Comparison of ENCODE assay signal across 8 cellular contexts in the genomic region with DNA sequence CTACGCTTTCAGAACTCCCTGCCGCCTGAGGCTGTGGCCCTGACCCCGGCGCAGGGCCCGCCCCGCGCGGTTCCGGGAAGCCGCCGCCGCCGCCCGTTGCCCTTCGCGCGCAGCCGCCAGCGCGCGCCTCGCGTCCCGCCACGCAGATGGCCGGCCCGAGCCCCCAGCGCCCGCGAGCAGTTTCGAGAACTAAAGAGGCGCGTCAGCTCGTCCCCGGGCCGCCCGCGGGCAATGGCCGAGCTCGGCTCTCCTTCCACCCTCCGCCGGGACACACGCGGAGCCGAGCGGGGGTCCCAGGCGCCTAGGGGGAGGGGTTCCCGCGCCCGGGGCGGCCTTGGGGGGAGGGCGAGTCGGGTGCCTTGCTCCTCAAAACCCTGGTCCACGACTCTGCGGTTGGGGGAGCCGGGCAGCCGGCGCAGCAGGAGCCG. TPM values are rescaled to one million over a fixed set of nuclear protein-coding genes. Genes with fewer than 3 reads are reported as not detected.
DNase-seq lines count a peak whose midpoint lies in the region; ATAC-seq and TF ChIP-seq lines count a peak whose summit lies in the region.

No MANE protein-coding gene starts in this region.

- ATAC-seq in GM21723 (IDR thresholded peaks at IDR 0.05; ENCODE audit: unreplicated experiment): peak; percentile 17
- peak; percentile 34 to 41 for ATAC-seq in natural killer cell treated with Interleukin-12 subunit alpha and Interleukin-12 subunit beta and Interleukin-15 and Interleukin-18, amount 100 ng/mL, for 72 hours

- H3K4me3 Mint-ChIP-seq in natural killer cell treated with Interleukin-12 subunit alpha and Interleukin-12 subunit beta and Interleukin-15 and Interleukin-18, amount 100 ng/mL, for 72 hours: peak overlapping the region; percentile 97

- no peaks in the 10 kb centered on the region for H3K27me3 ChIP-seq in BLaER1 treated with 17β-estradiol and CSF1 and Interleukin-3, amounts not matched to agents 10 nM and 100 nM
- no peaks in the 10 kb centered on the region for H3K27me3 ChIP-seq in transverse colon

- peak overlapping the region; percentile 88 to 92 for H3K27ac Mint-ChIP-seq in natural killer cell treated with Interleukin-12 subunit alpha and Interleukin-12 subunit beta and Interleukin-15 and Interleukin-18, amount 100 ng/mL, for 72 hours

- H3K4me3 ChIP-seq in BLaER1 treated with 17β-estradiol and CSF1 and Interleukin-3, amounts not matched to agents 10 nM and 100 nM: peak overlapping the region; percentile 76 to 95 (median 86)
- H3K4me3 ChIP-seq in fibroblast of pulmonary artery (replicated peaks; ENCODE audit: low read depth, low read length) (peak overlapping the region; percentile 86), transverse colon (peak overlapping the region; percentile 80 to 91 (median 84))

- TF ChIP-seq POLR2A in transverse colon (IDR thresholded peaks at IDR 0.05): no peak

- intact Hi-C loops in transverse colon (cut with DNase I; ENCODE audit: low total_unique reads): no loop called here

- in situ Hi-C loops in transverse colon (cut with MboI; ENCODE audit: low pct_ligation_motif_present in 1 of 4, low pct_unique_long_range_greater_than_20kb in 1 of 4, low sequenced_read_pairs in 3 of 4): no loop called here

- no peaks in the 10 kb centered on the region for H3K9me3 ChIP-seq in BLaER1 treated with 17β-estradiol and CSF1 and Interleukin-3, amounts not matched to agents 10 nM and 100 nM (replicated peaks in 1 of 11)
- H3K9me3 ChIP-seq in transverse colon: no peaks in the 10 kb centered on the region

- peaks cover 49 to 63% (median 53%) of the 10 kb centered on the region in 11 experiments for H4K20me1 ChIP-seq in BLaER1 treated with 17β-estradiol and CSF1 and Interleukin-3, amounts not matched to agents 10 nM and 100 nM

- H3K36me3 ChIP-seq in BLaER1 treated with 17β-estradiol and CSF1 and Interleukin-3, amounts not matched to agents 10 nM and 100 nM: peaks cover 17 to 50% (median 35%) of the 10 kb centered on the region in 11 experiments
- peaks cover 0 to 5% (median 0%) of the 10 kb centered on the region in 4 donors for H3K36me3 ChIP-seq in transverse colon

- H3K4me2 ChIP-seq in BLaER1 treated with 17β-estradiol and CSF1 and Interleukin-3, amounts not matched to agents 10 nM and 100 nM: peak overlapping the region; percentile 90 to 100 (median 96)

- peak; percentile 15 for DNase-seq in NCI-H2171 treated with DMSO at 0.1 percent for 48 hours (lab: John Stamatoyannopoulos, UW)
- peak; percentile 17 to 50 for DNase-seq in activated T-helper 1 cell treated with anti-CD3 and anti-CD28 coated beads, Interleukin-2, amount 50 U/mL, for 16 hours (ENCODE audit: low read depth in 1 of 2, low spot score in 1 of 2)
- peak; percentile 38 for DNase-seq in fibroblast of pulmonary artery (ENCODE audit: low read depth)
- peak; percentile 80 for DNase-seq in natural killer cell treated with Interleukin-12 subunit alpha and Interleukin-12 subunit beta and Interleukin-15 and Interleukin-18, amount 100 ng/mL, for 72 hours (ENCODE audit: low spot score)
- peak; percentile 73 for DNase-seq in transverse colon
- DNase-seq in RKO (ENCODE audit: low spot score): no peak

- 0% methylated on average over 52 of the region's 59 CpGs; no CpG with 5 or more reads in 1 of the 2 donors for WGBS in transverse colon (ENCODE audit: low coverage in 1 of 2), 2 donors

- no peak for TF ChIP-seq EP300 in transverse colon (IDR thresholded peaks at IDR 0.05; ENCODE audit: low read depth)

- no peaks in the 10 kb centered on the region for H3K27me3 Mint-ChIP-seq in natural killer cell treated with Interleukin-12 subunit alpha and Interleukin-12 subunit beta and Interleukin-15 and Interleukin-18, amount 100 ng/mL, for 72 hours

- TF ChIP-seq CTCF in fibroblast of pulmonary artery (IDR thresholded peaks at IDR 0.05; ENCODE audit: low read length, missing control alignments) (no peak), transverse colon (IDR thresholded peaks at IDR 0.05) (no peak)

- H3K36me3 Mint-ChIP-seq in natural killer cell treated with Interleukin-12 subunit alpha and Interleukin-12 subunit beta and Interleukin-15 and Interleukin-18, amount 100 ng/mL, for 72 hours: peaks cover 17% of the 10 kb centered on the region

- H3K9me3 Mint-ChIP-seq in natural killer cell treated with Interleukin-12 subunit alpha and Interleukin-12 subunit beta and Interleukin-15 and Interleukin-18, amount 100 ng/mL, for 72 hours: no peaks in the 10 kb centered on the region

- peaks cover 50 to 65% (median 60%) of the 10 kb centered on the region in 10 experiments for H3K4me1 ChIP-seq in BLaER1 treated with 17β-estradiol and CSF1 and Interleukin-3, amounts not matched to agents 10 nM and 100 nM
- peaks cover 12 to 52% (median 44%) of the 10 kb centered on the region in 4 donors for H3K4me1 ChIP-seq in transverse colon

- peak overlapping the region; percentile 95 to 100 (median 99) for H3K27ac ChIP-seq in BLaER1 treated with 17β-estradiol and CSF1 and Interleukin-3, amounts not matched to agents 10 nM and 100 nM
- H3K27ac ChIP-seq in transverse colon: peak overlapping the region; percentile 100

- peaks cover 30 to 37% of the 10 kb centered on the region in 2 donors for H3K4me1 Mint-ChIP-seq in natural killer cell treated with Interleukin-12 subunit alpha and Interleukin-12 subunit beta and Interleukin-15 and Interleukin-18, amount 100 ng/mL, for 72 hours (ENCODE audit: low read depth in 2 of 2)

- peak overlapping the region; percentile 97 to 100 (median 99) for H3K9ac ChIP-seq in BLaER1 treated with 17β-estradiol and CSF1 and Interleukin-3, amounts not matched to agents 10 nM and 100 nM

RNA-seq across cellular contexts. Expression of a gene that starts 1.8 kb away (rescaled TPM):
- total RNA-seq in natural killer cell treated with Interleukin-12 subunit alpha and Interleukin-12 subunit beta and Interleukin-15 and Interleukin-18, amount 100 ng/mL, for 72 hours: 100 to 1,000 TPM; 340 to 514 TPM
- total RNA-seq in transverse colon: 100 to 1,000 TPM; 127 to 171 (median 155) TPM

RNA-seq across cellular contexts. Expression of a gene that starts 29.7 kb away (rescaled TPM):
- 1 to 10 TPM; 3.5 to 5.7 TPM for total RNA-seq in natural killer cell treated with Interleukin-12 subunit alpha and Interleukin-12 subunit beta and Interleukin-15 and Interleukin-18, amount 100 ng/mL, for 72 hours
- total RNA-seq in transverse colon: 10 to 100 TPM in 1 of 4 donors, 1 to 10 TPM in 3; 6.3 to 15.0 (median 7.9) TPM

RNA-seq across cellular contexts. Expression of a gene that starts 35.7 kb away (rescaled TPM):
- not detected for total RNA-seq in natural killer cell treated with Interleukin-12 subunit alpha and Interleukin-12 subunit beta and Interleukin-15 and Interleukin-18, amount 100 ng/mL, for 72 hours
- not detected for total RNA-seq in transverse colon
